Comparison of ENCODE assay signal across 12 cellular contexts in the genomic region with DNA sequence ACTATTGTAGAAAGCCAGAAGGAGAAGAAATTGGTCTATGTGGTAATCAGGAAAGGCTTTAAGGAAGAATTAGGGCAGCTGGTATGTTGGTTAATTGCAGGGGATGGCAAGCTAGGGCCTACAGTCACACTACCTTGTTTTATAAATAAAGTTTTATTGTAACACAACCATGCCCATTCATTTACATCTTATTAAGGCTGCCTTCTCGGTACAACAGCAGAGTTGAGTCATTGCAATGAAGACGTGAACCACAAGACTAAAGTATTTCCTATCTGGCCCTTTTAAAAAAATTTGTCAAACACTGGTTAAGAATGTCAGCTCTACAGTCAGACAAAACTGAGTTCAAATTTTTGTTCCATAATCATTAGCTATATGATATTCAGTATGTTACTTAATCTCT.
"Had no signal": no experiment of that assay in that cellular context is flagged by ENCODE, and none has a peak within 500 bp of the region (broad histone marks: within the 10 kb centered on the region; RNA-seq: fewer than 3 reads in every experiment).

No MANE protein-coding gene starts in this region.

- H3K9me3 ChIP-seq: esophagus muscularis mucosa, right atrium auricular region, transverse colon, vagina had no signal

- DNase-seq: activated CD4-positive, alpha-beta T cell treated with anti-CD3 and anti-CD28 coated beads, Interleukin-2, amount 50 U/mL, for 4 hours; activated CD4-positive, CD25-positive, alpha-beta regulatory T cell treated with anti-CD3 and anti-CD28 coated beads, Interleukin-2, amount 50 U/mL, for 72 hours; activated naive CD4-positive, alpha-beta T cell treated with anti-CD3 and anti-CD28 coated beads, Interleukin-2, amount 10 ng/mL, durations not matched to agents 7 days and 5 days; activated T-cell treated with anti-CD3 and anti-CD28 coated beads, Interleukin-2, amount 50 U/mL, for 1 hour; islet precursor cell; stimulated activated naive CD8-positive, alpha-beta T cell treated with anti-CD3 and anti-CD28 coated beads, Interleukin-15, Interleukin-2, amounts not matched to agents 100 U/mL and 50 U/mL, for 24 hours; transverse colon had no signal

- FAIRE-seq: astrocyte had no signal

- H3K4me3 ChIP-seq: esophagus muscularis mucosa, lung, right atrium auricular region, transverse colon, vagina had no signal

- H3K36me3 ChIP-seq: esophagus muscularis mucosa, right atrium auricular region, transverse colon, vagina had no signal

- H3K27ac ChIP-seq: esophagus muscularis mucosa, right atrium auricular region, transverse colon, vagina had no signal

- H3K4me1 ChIP-seq: esophagus muscularis mucosa, right atrium auricular region, vagina had no signal

- H3K27me3 ChIP-seq: esophagus muscularis mucosa, right atrium auricular region, transverse colon, vagina had no signal
